Comparison of ENCODE assay signal across 9 cellular contexts in genomic region chr19:49442354-49442753, GRCh38. TPM values are rescaled to one million over a fixed set of nuclear protein-coding genes. Genes with fewer than 3 reads are reported as not detected.
DNase-seq lines count a peak whose midpoint lies in the region; ATAC-seq and TF ChIP-seq lines count a peak whose summit lies in the region.
"Had no signal": no experiment of that assay in that cellular context is flagged by ENCODE, and none has a peak within 500 bp of the region (broad histone marks: within the 10 kb centered on the region; RNA-seq: fewer than 3 reads in every experiment).

No MANE protein-coding gene starts in this region.

- H3K4me1 ChIP-seq in gastrocnemius medialis = no peaks in the 10 kb centered on the region

- H3K4me3 ChIP-seq in gastrocnemius medialis = peak overlapping the region; percentile 61 to 99 (median 80)

- H3K27me3 ChIP-seq in gastrocnemius medialis = peaks cover 38 to 48% (median 48%) of the 10 kb centered on the region in 3 donors

- DNase-seq in G401 (ENCODE audit: low spot score) (peak; percentile 87), NCI-H774 (lab: John Stamatoyannopoulos, UW) (peak; percentile 55), epidermal melanocyte (ENCODE audit: insufficient read length, low spot score) (peak; percentile 56), gastrocnemius medialis (peak; percentile 49 to 67), pons (ENCODE audit: low spot score) (no peak), NCI-H128 (lab: John Stamatoyannopoulos, UW; ENCODE audit: unreplicated experiment) (no peak)

- peaks cover 0 to 6% of the 10 kb centered on the region in 2 donors for H3K36me3 ChIP-seq in gastrocnemius medialis

- intact Hi-C loops in gastrocnemius medialis (cut with DNase I; ENCODE audit: low total_unique reads) = loop anchor here (2.0 kb wide), 1 partner anchor 80 kb away; the partner anchor contains the start of genes DKKL1 and TEAD2

- H3K9me3 ChIP-seq in gastrocnemius medialis = no peaks in the 10 kb centered on the region

- ATAC-seq in gastrocnemius medialis (peak in 1 of 2 donors; percentile 3), GM21737 (IDR thresholded peaks at IDR 0.05; ENCODE audit: unreplicated experiment) (no peak)
- ATAC-seq in activated CD4-positive, CD25-positive, alpha-beta regulatory T cell treated with anti-CD3 and anti-CD28 coated beads, Interleukin-2, amount 50 U/mL, for 24 hours = no peak

- in situ Hi-C loops in G401 (cut with HindIII; ENCODE audit: low sequenced_read_pairs) (no loop called here), gastrocnemius medialis (cut with MboI; ENCODE audit: low sequenced_read_pairs in 4 of 4) (loop anchor here (5.0 to 10.0 kb wide), 4 partner anchors 48 to 218 kb away; partner anchors contain the start of gene KASH5 (in 1 of the 4))

- peak overlapping the region; percentile 65 to 85 (median 82) for H3K27ac ChIP-seq in gastrocnemius medialis

- no peak for TF ChIP-seq POLR2A in gastrocnemius medialis (IDR thresholded peaks at IDR 0.05)

- no peak for TF ChIP-seq CTCF in gastrocnemius medialis (IDR thresholded peaks at IDR 0.05 in 4 of 5, conservative IDR thresholded peaks at IDR 0.05 in 1 of 5)

RNA-seq across cellular contexts. Expression of gene SLC17A7, which starts 1.0 kb away (rescaled TPM):
- total RNA-seq in G401 (2014; rRNA removed; shearing (Covaris generic)) = 3.1 and 7.0 TPM in 2 replicates
- total RNA-seq in gastrocnemius medialis = 1 to 10 TPM in 1 of 4 donors, under 1 TPM in 3; 0.24 to 1.6 (median 0.33) TPM

RNA-seq across cellular contexts. Expression of gene PIH1D1, which starts 9.3 kb away (rescaled TPM):
- 148 and 183 TPM in 2 replicates for total RNA-seq in G401 (2014; rRNA removed; shearing (Covaris generic))
- total RNA-seq in gastrocnemius medialis = 100 to 1,000 TPM in 1 of 4 donors, 10 to 100 TPM in 3; 41.9 to 107 (median 79.0) TPM

RNA-seq across cellular contexts. Expression of gene ALDH16A1, which starts 10.7 kb away (rescaled TPM):
- total RNA-seq in G401 (2014; rRNA removed; shearing (Covaris generic)) = 50.9 and 65.6 TPM in 2 replicates
- 10 to 100 TPM in 2 of 4 donors, 1 to 10 TPM in 2; 8.0 to 12.6 (median 9.9) TPM for total RNA-seq in gastrocnemius medialis

RNA-seq across cellular contexts. Expression of gene GFY, which starts 17.2 kb away (rescaled TPM):
- 0.55 and 1.3 TPM in 2 replicates for total RNA-seq in G401 (2014; rRNA removed; shearing (Covaris generic))
- total RNA-seq in gastrocnemius medialis = not detected
- total RNA-seq: lung had no signal

RNA-seq across cellular contexts. Expression of gene PTH2, which starts 19.1 kb away (rescaled TPM):
- total RNA-seq in G401 (2014; rRNA removed; shearing (Covaris generic)) = not detected in 2 replicates
- not detected for total RNA-seq in gastrocnemius medialis
- total RNA-seq: lung had no signal

Comparison
In these comparisons a context has a peak if more than half of its experiments do, and no peak if none do; other contexts are left out.
1. DNase-seq: peak in G401 (single experiment), NCI-H774 (single experiment), epidermal melanocyte (single experiment) and gastrocnemius medialis (2 of 2); none in pons (single experiment) and NCI-H128 (single experiment).